16 cellular contexts compared by ENCODE assay signal in genomic region chr12:105992849-105993740, GRCh38.
A peak's percentile ranks its signal among the peaks of the same experiment; 100 is the strongest.
DNase-seq lines count a peak whose midpoint lies in the region; ATAC-seq, FAIRE-seq and TF ChIP-seq lines count a peak whose summit lies in the region.
"Had no signal": no experiment of that assay in that cellular context is flagged by ENCODE, and none has a peak within 500 bp of the region (broad histone marks: within the 10 kb centered on the region; RNA-seq: fewer than 3 reads in every experiment).

No MANE protein-coding gene starts in this region.

- H4K20me1 ChIP-seq in H1 (replicated peaks in 1 of 2; ENCODE audit: control insufficient read depth in 1 of 2, insufficient read depth in 2 of 2, low read length in 2 of 2): no peaks in the 10 kb centered on the region

- no peak overlapping the region for H3K9ac ChIP-seq in H1 (replicated peaks in 1 of 4; ENCODE audit: extremely low read depth in 1 of 4, low read depth in 3 of 4, low read length in 3 of 4)

- no peak overlapping the region for H2BK120ac ChIP-seq in H1 (replicated peaks; ENCODE audit: low read depth, low read length)

- H3K79me1 ChIP-seq in H1 (ENCODE audit: low read depth, low read length): no peaks in the 10 kb centered on the region

- DNase-seq in Daoy (ENCODE audit: low read depth) (peak; percentile 90), RPMI7951 (ENCODE audit: low read depth) (peak; percentile 80), H1 (ENCODE audit: low read depth in 1 of 2, low spot score in 2 of 2) (no peak), mucosa of descending colon (no peak), SKM-1 treated with dmso at 0.1 percent for 144 hours (lab: John Stamatoyannopoulos, UW; ENCODE audit: unreplicated experiment) (no peak), GM12891 (ENCODE audit: insufficient read length, low spot score) (no peak), NCI-H526 (lab: John Stamatoyannopoulos, UW) (no peak)
- DNase-seq: activated naive CD4-positive, alpha-beta T cell treated with anti-CD3 and anti-CD28 coated beads, Interleukin-2, amount 50 U/mL, for 16 hours; esophagus squamous epithelium; MG63; NCI-H2107; stimulated activated CD4-positive, alpha-beta T cell treated with anti-CD3 and anti-CD28 coated beads, Interleukin-2, amount 100 ng/mL, for 24 hours; stimulated activated CD8-positive, alpha-beta memory T cell treated with anti-CD3 and anti-CD28 coated beads, Interleukin-4, amount 100 ng/mL, for 48 hours had no signal

- no peaks in the 10 kb centered on the region for H3K36me3 ChIP-seq in H1 (ENCODE audit: control insufficient read depth in 2 of 4, insufficient read depth in 4 of 4, low read length in 3 of 4)
- H3K36me3 ChIP-seq in mucosa of descending colon (ENCODE audit: low read depth): no peaks in the 10 kb centered on the region
- H3K36me3 ChIP-seq: esophagus squamous epithelium, MG63, tibial nerve had no signal

- H2BK5ac ChIP-seq in H1 (ENCODE audit: low read depth, low read length): no peak overlapping the region

- CTCF ChIA-PET in H1 (lab: Charles Lee; ENCODE audit: partially characterized antibody): interaction anchor here (1.0 to 1.4 kb wide), 4 partner anchors 17 to 287 kb away, joined by 3 to 5 read pairs (median 4); no protein-coding TSS in a partner anchor

- H3K27me3 ChIP-seq in H1 (replicated peaks in 1 of 4; ENCODE audit: control insufficient read depth in 3 of 4, extremely low read depth in 1 of 4, insufficient read depth in 3 of 4, low read length in 3 of 4): no peaks in the 10 kb centered on the region
- H3K27me3 ChIP-seq: MG63, tibial nerve had no signal

- TF ChIP-seq CTCF in H1 (IDR thresholded peaks at IDR 0.05; ENCODE audit: control extremely low read depth in 1 of 3, insufficient read depth in 1 of 3, low read depth in 1 of 3, low read length in 3 of 3): no peak
- no peak for TF ChIP-seq CTCF in mucosa of descending colon (IDR thresholded peaks at IDR 0.05)

- H2BK12ac ChIP-seq in H1 (ENCODE audit: low read depth, low read length): no peak overlapping the region

- no peaks in the 10 kb centered on the region for H3K79me2 ChIP-seq in H1 (ENCODE audit: control insufficient read depth in 1 of 2, insufficient read depth in 2 of 2, low read length in 2 of 2)

- H4K91ac ChIP-seq in H1 (replicated peaks; ENCODE audit: insufficient read length, low read length): no peak overlapping the region

- 68% methylated on average over 13 of the region's 14 CpGs; no CpG with 5 or more reads in 1 of the 2 experiments for WGBS in H1 (ENCODE audit: extremely low coverage in 1 of 2, insufficient coverage in 1 of 2, insufficient read length in 1 of 2, insufficient replicate concordance in 2 of 2, low coverage in 1 of 2, low lambda C conversion rate in 2 of 2, missing lambda C conversion rate in 1 of 2), 2 experiments

- peak overlapping the region; percentile 81 for H3K14ac ChIP-seq in H1 (ENCODE audit: insufficient read length)

- FAIRE-seq in H1 (lab: Jason Lieb, UNC) (no peak), GM12891 (lab: Jason Lieb, UNC) (no peak)
- FAIRE-seq: colon had no signal

- TF ChIP-seq RAD21 in H1 (IDR thresholded peaks at IDR 0.05 in 1 of 2, conservative IDR thresholded peaks at IDR 0.05 in 1 of 2; ENCODE audit: low read depth in 2 of 2, low read length in 2 of 2): no peak

- no peak overlapping the region for H4K8ac ChIP-seq in H1 (ENCODE audit: extremely low read depth, insufficient read depth, low read length)

- no peak overlapping the region for H2AK5ac ChIP-seq in H1 (ENCODE audit: low read depth, low read length)

- ATAC-seq in mucosa of descending colon (peak; percentile 14), HG03108 (IDR thresholded peaks at IDR 0.05; ENCODE audit: unreplicated experiment) (no peak)

- POLR2A ChIA-PET in H1 (lab: Charles Lee; ENCODE audit: partially characterized antibody): no interaction called here

- no peak overlapping the region for H2BK20ac ChIP-seq in H1 (ENCODE audit: low read length)

- H3K4ac ChIP-seq in H1 (replicated peaks; ENCODE audit: insufficient read length, low read depth, low read length): no peak overlapping the region

- peak overlapping the region; percentile 64 for H2AFZ ChIP-seq in H1 (ENCODE audit: low read length)

- intact Hi-C loops in mucosa of descending colon (cut with DNase I, micrococcal nuclease): no loop called here

- TF ChIP-seq POLR2A in H1 (IDR thresholded peaks at IDR 0.05; ENCODE audit: control extremely low read depth in 1 of 2, low read depth in 2 of 2, low read length in 2 of 2) (no peak), GM12891 (IDR thresholded peaks at IDR 0.05; ENCODE audit: low read depth, low read length) (no peak)

- 0 out of 2 replicates have a peak overlapping the region, but pooled peaks have one; percentile 13 for H3K18ac ChIP-seq in H1 (ENCODE audit: extremely low read depth, low read length)

- no peak overlapping the region for H3K27ac ChIP-seq in H1 (ENCODE audit: low read depth, low read length)
- H3K27ac ChIP-seq: esophagus squamous epithelium had no signal

- no peak overlapping the region; a peak in 1 of 4 replicates for H3K4me2 ChIP-seq in H1 (ENCODE audit: insufficient read depth in 1 of 2, low read depth in 2 of 2, low read length in 2 of 2)

- H3K23ac ChIP-seq in H1 (ENCODE audit: insufficient read length): no peak overlapping the region

- H4K5ac ChIP-seq in H1 (ENCODE audit: insufficient read length, low read depth, low read length): no peak overlapping the region

- no peaks in the 10 kb centered on the region for H3K23me2 ChIP-seq in H1 (ENCODE audit: low read depth, low read length)

- no peak for TF ChIP-seq EP300 in H1 (IDR thresholded peaks at IDR 0.05; ENCODE audit: borderline replicate concordance in 1 of 2, low read depth in 2 of 2, low read length in 2 of 2)

- H3K4me1 ChIP-seq in H1 (replicated peaks in 1 of 4; ENCODE audit: control insufficient read depth in 3 of 4, insufficient read depth in 4 of 4, low read length in 3 of 4) (peaks cover 0 to 7% (median 2%) of the 10 kb centered on the region in 4 experiments; a peak in 3 of 7 replicates), mucosa of descending colon (ENCODE audit: low read depth) (no peaks in the 10 kb centered on the region)
- H3K4me1 ChIP-seq: esophagus squamous epithelium had no signal

- H3K4me3 ChIP-seq in H1 (ENCODE audit: extremely low read depth in 1 of 4, insufficient read depth in 2 of 4, low read depth in 3 of 4, low read length in 4 of 4) (no peak overlapping the region), mucosa of descending colon (no peak overlapping the region)
- H3K4me3 ChIP-seq: esophagus squamous epithelium, MG63 had no signal

- no peak overlapping the region for H2BK15ac ChIP-seq in H1 (ENCODE audit: low read length)

- H3K9me3 ChIP-seq in H1 (ENCODE audit: insufficient read depth in 2 of 2, low read depth in 1 of 2, low read length in 1 of 2) (no peaks in the 10 kb centered on the region), mucosa of descending colon (no peaks in the 10 kb centered on the region)
- H3K9me3 ChIP-seq: esophagus squamous epithelium, MG63, tibial nerve had no signal

- no peak overlapping the region for H3K56ac ChIP-seq in H1 (replicated peaks; ENCODE audit: insufficient read length, low read depth, low read length)

TF ChIP-seq in H1, 55 proteins besides CTCF, POLR2A, EP300 and RAD21 (continues in another document):
- TF ChIP-seq RNF2 (IDR thresholded peaks at IDR 0.05; ENCODE audit: borderline replicate concordance, low read depth, low read length, missing control alignments, poor library complexity, severe bottlenecking) (no peak), SAP30 (IDR thresholded peaks at IDR 0.05; ENCODE audit: insufficient read depth, insufficient replicate concordance, low read length) (no peak), E2F6 (IDR thresholded peaks at IDR 0.05) (no peak), BCL11A (IDR thresholded peaks at IDR 0.05; ENCODE audit: low read depth in 2 of 2, low read length in 2 of 2) (no peak), RBBP5 (IDR thresholded peaks at IDR 0.05; ENCODE audit: borderline replicate concordance, low read depth, low read length) (no peak), CBX5 (IDR thresholded peaks at IDR 0.05; ENCODE audit: low read depth, low read length) (no peak), FOSL1 (IDR thresholded peaks at IDR 0.05; ENCODE audit: insufficient read depth, low read depth, low read length) (no peak), POLR2AphosphoS5 (IDR thresholded peaks at IDR 0.05; ENCODE audit: low read depth, low read length) (no peak), POU5F1 (IDR thresholded peaks at IDR 0.05; ENCODE audit: low read depth, low read length) (no peak), EGR1 (IDR thresholded peaks at IDR 0.05; ENCODE audit: borderline replicate concordance, low read depth, low read length) (no peak), TCF12 (IDR thresholded peaks at IDR 0.05; ENCODE audit: low read depth, low read length) (no peak)

TF ChIP-seq in GM12891, 5 proteins besides CTCF, POLR2A, EP300 and RAD21:
- no peak for TF ChIP-seq TAF1 (IDR thresholded peaks at IDR 0.05; ENCODE audit: low read depth, low read length)
- no peak for TF ChIP-seq PAX5 (IDR thresholded peaks at IDR 0.05; ENCODE audit: insufficient read depth, low read length, severe bottlenecking)
- no peak for TF ChIP-seq POU2F2 (IDR thresholded peaks at IDR 0.05; ENCODE audit: low read depth, low read length)
- TF ChIP-seq POLR2AphosphoS5 (IDR thresholded peaks at IDR 0.05; ENCODE audit: low read depth, low read length): no peak
- no peak for TF ChIP-seq SPI1 (IDR thresholded peaks at IDR 0.05; ENCODE audit: low read depth, low read length)

Comparison
In these comparisons a context has a peak if more than half of its experiments do, and no peak if none do; other contexts are left out.
1. DNase-seq: peak in Daoy (single experiment) and RPMI7951 (single experiment); none in H1 (0 of 2), mucosa of descending colon (0 of 3), SKM-1 treated with dmso at 0.1 percent for 144 hours (single experiment), GM12891 (single experiment) and NCI-H526 (0 of 2).